ENCODE assay signal across 17 cellular contexts in genomic region chr3:128194843-128195242, GRCh38. TPM values are rescaled to one million over a fixed set of nuclear protein-coding genes. Genes with fewer than 3 reads are reported as not detected.
A peak's percentile ranks its signal among the peaks of the same experiment; 100 is the strongest.
DNase-seq lines count a peak whose midpoint lies in the region; ATAC-seq and TF ChIP-seq lines count a peak whose summit lies in the region.
"Had no signal": no experiment of that assay in that cellular context is flagged by ENCODE, and none has a peak within 500 bp of the region (broad histone marks: within the 10 kb centered on the region; RNA-seq: fewer than 3 reads in every experiment).

No MANE protein-coding gene starts in this region.

- H3K4ac ChIP-seq in IMR-90 (ENCODE audit: low read depth, low read length), result no peak overlapping the region

- dilution Hi-C loops in IMR-90 (cut with HindIII; ENCODE audit: low sequenced_read_pairs, unreplicated experiment), result no loop called here

- no peak overlapping the region for H2BK15ac ChIP-seq in IMR-90 (ENCODE audit: low read depth, low read length)

- H3K4me2 ChIP-seq in IMR-90 (ENCODE audit: low read depth, low read length), result no peak overlapping the region; the same call in 1 of the 2 replicates
- peak overlapping the region; percentile 48 for H3K4me2 ChIP-seq in smooth muscle cell

- peaks cover 4% of the 10 kb centered on the region; the same call in 1 of the 2 replicates for H3K9me1 ChIP-seq in IMR-90 (ENCODE audit: insufficient read depth, low read length)

- peaks cover 10% of the 10 kb centered on the region; the same call in 1 of the 2 replicates for H3K4me1 ChIP-seq in IMR-90 (ENCODE audit: control insufficient read depth, insufficient read depth, low read length)
- H3K4me1 ChIP-seq in smooth muscle cell (ENCODE audit: low read depth), result peaks cover 11% of the 10 kb centered on the region

- no peak overlapping the region for H4K8ac ChIP-seq in IMR-90 (ENCODE audit: low read depth in 2 of 2, low read length in 2 of 2)

- H3K14ac ChIP-seq in IMR-90 (replicated peaks; ENCODE audit: low read depth, low read length), result no peak overlapping the region

- peaks cover 7 to 10% of the 10 kb centered on the region in 2 experiments; a peak in 2 of 4 replicates for H3K79me1 ChIP-seq in IMR-90 (ENCODE audit: low read depth in 1 of 2, low read length in 2 of 2)

- no peaks in the 10 kb centered on the region for H3K79me2 ChIP-seq in smooth muscle cell (ENCODE audit: low read depth)

- H3K9ac ChIP-seq in IMR-90 (ENCODE audit: low read depth, low read length) (no peak overlapping the region), smooth muscle cell (ENCODE audit: low read depth) (no peak overlapping the region)

- H2AFZ ChIP-seq in IMR-90 (replicated peaks; ENCODE audit: low read length, poor library complexity) (no peak overlapping the region), smooth muscle cell (ENCODE audit: low read depth) (no peak overlapping the region)

- no peak overlapping the region for H3K56ac ChIP-seq in IMR-90 (ENCODE audit: extremely low read depth, insufficient read depth, low read length)

- no CpG with 5 or more reads among the region's 4 CpGs for WGBS in IMR-90 (ENCODE audit: extremely low coverage in 2 of 2, insufficient read length in 1 of 2), 2 experiments
- WGBS in smooth muscle cell (ENCODE audit: low lambda C conversion rate), result 32% methylated on average over 4 of the region's 4 CpGs

- BruUV-seq in IMR-90 (replicated peaks; lab: Mats Ljungman, UMichigan), result no TSS peak

- no peak overlapping the region for H2BK120ac ChIP-seq in IMR-90 (ENCODE audit: low read depth, low read length)

- H2AK5ac ChIP-seq in IMR-90 (ENCODE audit: low read depth, low read length), result no peak overlapping the region

- no peak overlapping the region for H3K18ac ChIP-seq in IMR-90 (ENCODE audit: low read depth, low read length)

- H3K23ac ChIP-seq in IMR-90 (ENCODE audit: low read depth, low read length), result no peak overlapping the region

- peak overlapping the region; percentile 50; the same call in 1 of the 2 replicates for H3K27ac ChIP-seq in IMR-90 (ENCODE audit: insufficient read depth, low read length)
- H3K27ac ChIP-seq in smooth muscle cell (ENCODE audit: low read depth), result peak overlapping the region; percentile 12

- H4K5ac ChIP-seq in IMR-90 (ENCODE audit: low read depth, low read length), result no peak overlapping the region

- no peak for TF ChIP-seq RAD21 in IMR-90 (IDR thresholded peaks at IDR 0.05; ENCODE audit: low read length)

- H2AK9ac ChIP-seq in IMR-90 (replicated peaks; ENCODE audit: low read depth, low read length, poor library complexity), result no peak overlapping the region

- TF ChIP-seq CTCF in IMR-90 (conservative IDR thresholded peaks at IDR 0.05; ENCODE audit: low read depth, low read length) (no peak), smooth muscle cell (IDR thresholded peaks at IDR 0.05; ENCODE audit: borderline replicate concordance, insufficient read depth, poor library complexity, severe bottlenecking) (no peak)

- H3K36me3 ChIP-seq in IMR-90 (ENCODE audit: control insufficient read depth, insufficient read depth, low read length) (no peaks in the 10 kb centered on the region), smooth muscle cell (ENCODE audit: low read depth) (no peaks in the 10 kb centered on the region)

- intact Hi-C loops in IMR-90 (cut with micrococcal nuclease), result loop anchor here (5.0 kb wide), 1 partner anchor 107 kb away; no protein-coding TSS in a partner anchor
- intact Hi-C loops in Right ventricle myocardium superior (cut with DNase I), result no loop called here

- DNase-seq in IMR-90 (no peak), Right ventricle myocardium superior (no peak), kidney glomerular epithelial cell (lab: John Stamatoyannopoulos, UW) (peak; percentile 8), smooth muscle cell (lab: John Stamatoyannopoulos, UW; ENCODE audit: unreplicated experiment) (no peak), cerebellar cortex (ENCODE audit: low spot score) (no peak), kidney tubule cell (ENCODE audit: low spot score) (no peak), NCI-H1105 treated with DMSO at 0.1 percent for 48 hours (lab: John Stamatoyannopoulos, UW) (no peak)
- DNase-seq: AML-193; CD8-positive, alpha-beta memory T cell; DMS 273 treated with DMSO at 0.1 percent for 48 hours; EL; NCI-H1417; NCI-H2029; NCI-H2171 treated with DMSO at 0.1 percent for 48 hours; NCI-H510A treated with DMSO at 0.1 percent for 48 hours; SIG-M5 had no signal

- POLR2A ChIA-PET in IMR-90 (lab: Charles Lee; ENCODE audit: unreplicated experiment), result no interaction called here

- H3K27me3 ChIP-seq in IMR-90 (ENCODE audit: control insufficient read depth, insufficient read depth, low read length), result no peaks in the 10 kb centered on the region
- no peaks in the 10 kb centered on the region for H3K27me3 ChIP-seq in smooth muscle cell (ENCODE audit: low read depth)

- CTCF ChIA-PET in IMR-90 (lab: Yijun Ruan, JAX), result interaction anchor here (0.6 to 1.2 kb wide), 4 partner anchors 18 to 99 kb away, joined by 3 to 4 read pairs (median 3); no protein-coding TSS in a partner anchor

- H3K4me3 ChIP-seq in IMR-90 (ENCODE audit: insufficient read depth, low read depth, low read length) (no peak overlapping the region), smooth muscle cell (no peak overlapping the region)

- no peaks in the 10 kb centered on the region for H3F3A ChIP-seq in smooth muscle cell (ENCODE audit: low read depth)

- H3K9me3 ChIP-seq in IMR-90 (ENCODE audit: control insufficient read depth, insufficient read depth, low read length) (no peaks in the 10 kb centered on the region), smooth muscle cell (replicated peaks; ENCODE audit: low read depth) (no peaks in the 10 kb centered on the region)

- no peak overlapping the region for H4K91ac ChIP-seq in IMR-90 (ENCODE audit: insufficient read depth, low read depth, low read length)

- H2BK5ac ChIP-seq in IMR-90 (ENCODE audit: low read depth, low read length, poor library complexity, severe bottlenecking), result no peak overlapping the region

- in situ Hi-C loops in IMR-90 (cut with MboI; ENCODE audit: low sequenced_read_pairs), result no loop called here

- TF ChIP-seq POLR2A in IMR-90 (IDR thresholded peaks at IDR 0.05; ENCODE audit: low read depth, low read length), result no peak

- peak; percentile 79 for ATAC-seq in IMR-90 (ENCODE audit: low read depth)
- peak; percentile 86 for ATAC-seq in Right ventricle myocardium superior (ENCODE audit: poor library complexity)
- ATAC-seq in HG02610 (IDR thresholded peaks at IDR 0.05; ENCODE audit: unreplicated experiment), result no peak

- H2BK20ac ChIP-seq in IMR-90 (ENCODE audit: low read depth, low read length), result no peak overlapping the region

- H4K20me1 ChIP-seq in IMR-90 (ENCODE audit: insufficient read depth, low read length) (no peaks in the 10 kb centered on the region), smooth muscle cell (ENCODE audit: low read depth) (peaks cover 7% of the 10 kb centered on the region)

TF ChIP-seq in IMR-90, 13 proteins besides CTCF, POLR2A, EP300 and RAD21:
- TF ChIP-seq BHLHE40 (IDR thresholded peaks at IDR 0.05; ENCODE audit: low read depth, low read length) (no peak), MAZ (IDR thresholded peaks at IDR 0.05; ENCODE audit: borderline replicate concordance, low read depth, low read length) (no peak), ELK1 (IDR thresholded peaks at IDR 0.05; ENCODE audit: borderline replicate concordance, low read depth, low read length) (no peak), CHD1 (IDR thresholded peaks at IDR 0.05; ENCODE audit: low read depth, low read length) (no peak), MXI1 (IDR thresholded peaks at IDR 0.05; ENCODE audit: borderline replicate concordance, low read depth, low read length) (no peak), FOS (IDR thresholded peaks at IDR 0.05; ENCODE audit: low read depth, low read length) (no peak), CEBPB (IDR thresholded peaks at IDR 0.05; ENCODE audit: low read depth, low read length) (no peak), SMC3 (IDR thresholded peaks at IDR 0.05; ENCODE audit: low read depth, low read length) (no peak), RCOR1 (IDR thresholded peaks at IDR 0.05; ENCODE audit: insufficient replicate concordance, low read length) (no peak), MAFK (IDR thresholded peaks at IDR 0.05; ENCODE audit: low read depth, low read length) (no peak), NFE2L2 (IDR thresholded peaks at IDR 0.05; ENCODE audit: low read depth, low read length) (no peak), RFX5 (IDR thresholded peaks at IDR 0.05; ENCODE audit: low read depth, low read length) (no peak), USF2 (IDR thresholded peaks at IDR 0.05; ENCODE audit: low read depth, low read length) (no peak)
TF ChIP-seq in IMR-90: peak in this region for 0.

RNA-seq across cellular contexts. Expression of gene EEFSEC, which starts 41.6 kb away (rescaled TPM):
- total RNA-seq in IMR-90 (2012; rRNA removed) (4.4 and 4.5 TPM in 2 replicates), Right ventricle myocardium superior (16.9 TPM), smooth muscle cell (11.4 and 12.4 TPM in 2 replicates)
- polyA plus RNA-seq in IMR-90 (2012; rRNA removed) (9.3 and 10.6 TPM in 2 replicates), smooth muscle cell (17.1 and 24.7 TPM in 2 replicates)
- polyA plus RNA-seq in IMR-90 (2012; cell fraction: cytosol; rRNA removed), result 5.9 and 11.2 TPM in 2 replicates
- polyA plus RNA-seq in IMR-90 (2012; cell fraction: nucleus; rRNA removed; ENCODE audit: low replicate concordance), result 7.5 and 15.5 TPM in 2 replicates
